In the genomic region with DNA sequence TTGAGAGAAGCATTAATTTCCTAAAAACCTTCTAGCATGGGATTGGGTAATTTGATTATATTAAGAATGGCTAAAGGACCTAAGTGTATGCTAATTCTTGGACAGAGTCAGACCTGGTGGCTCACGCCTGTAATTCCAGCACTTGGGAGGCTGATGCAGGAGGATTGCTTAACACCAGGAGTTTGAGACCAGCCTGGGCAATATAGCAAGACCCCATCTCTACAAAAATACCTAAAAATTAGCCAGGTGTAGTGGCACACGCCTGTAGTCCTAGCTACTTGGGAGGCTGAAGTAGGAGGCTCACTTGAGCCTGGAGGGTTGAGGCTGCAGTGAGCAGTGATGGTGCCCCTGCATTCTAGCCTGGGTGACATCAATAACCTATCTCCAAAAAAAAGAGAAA, we compare ENCODE assay signal across 24 cellular contexts. TPM values are rescaled to one million over a fixed set of nuclear protein-coding genes. Genes with fewer than 3 reads are reported as not detected.
"Had no signal": no experiment of that assay in that cellular context is flagged by ENCODE, and none has a peak within 500 bp of the region (broad histone marks: within the 10 kb centered on the region; RNA-seq: fewer than 3 reads in every experiment).

No MANE protein-coding gene starts in this region.

- H3K27ac Mint-ChIP-seq: mesothelial cell of epicardium; nephron; stimulated activated memory B cell treated with anti-CD40 and anti-IgM and Interleukin-4, amounts not matched to agents 10 μg/mL and 1 μg/mL and 100 μg/mL, for 72 hours had no signal

- DNase-seq: islet precursor cell; left ventricle myocardium inferior; mesendoderm; naive B cell; nucleus accumbens; pancreas; posterior cingulate gyrus; retina; right cardiac atrium; sigmoid colon; small intestine; spleen; stimulated activated CD4-positive, alpha-beta T cell treated with anti-CD3 and anti-CD28 coated beads, Interleukin-4, amount 100 ng/mL, for 24 hours; stimulated activated naive CD8-positive, alpha-beta T cell treated with anti-CD3 and anti-CD28 coated beads, Interleukin-15, Interleukin-2, amounts not matched to agents 100 U/mL and 50 U/mL, for 24 hours; stomach; testis; thyroid gland; transverse colon; upper lobe of right lung had no signal

- H3K4me1 Mint-ChIP-seq: mesothelial cell of epicardium; naive B cell; nephron; neural crest cell; stimulated activated memory B cell treated with anti-CD40 and anti-IgM and Interleukin-4, amounts not matched to agents 10 μg/mL and 1 μg/mL and 100 μg/mL, for 72 hours had no signal

- ATAC-seq: pancreas; right cardiac atrium; stimulated activated memory B cell treated with anti-CD40 and anti-IgM and Interleukin-4, amounts not matched to agents 10 μg/mL and 1 μg/mL and 100 μg/mL, for 72 hours; stimulated activated naive CD8-positive, alpha-beta T cell treated with anti-CD3 and anti-CD28 coated beads, Interleukin-15, Interleukin-2, amounts not matched to agents 100 U/mL and 50 U/mL, for 24 hours; upper lobe of right lung had no signal

- H3K27me3 Mint-ChIP-seq: naive B cell; stimulated activated memory B cell treated with anti-CD40 and anti-IgM and Interleukin-4, amounts not matched to agents 10 μg/mL and 1 μg/mL and 100 μg/mL, for 72 hours had no signal

- H3K9me3 Mint-ChIP-seq: mesothelial cell of epicardium; naive B cell; nephron; neural crest cell; stimulated activated memory B cell treated with anti-CD40 and anti-IgM and Interleukin-4, amounts not matched to agents 10 μg/mL and 1 μg/mL and 100 μg/mL, for 72 hours had no signal

- H3K4me3 Mint-ChIP-seq: mesothelial cell of epicardium; naive B cell; nephron; neural crest cell; stimulated activated memory B cell treated with anti-CD40 and anti-IgM and Interleukin-4, amounts not matched to agents 10 μg/mL and 1 μg/mL and 100 μg/mL, for 72 hours had no signal

- H3K9me3 ChIP-seq: left ventricle myocardium inferior, pancreas, prostate gland, sigmoid colon, spleen, stomach, testis, thyroid gland, transverse colon, upper lobe of right lung had no signal

RNA-seq across cellular contexts. Expression of gene BMP8A, which starts 45.9 kb away (rescaled TPM):
- total RNA-seq: mesothelial cell of epicardium, stomach had no signal
